ENCODE assay signal across 8 cellular contexts in genomic region chr9:38068616-38068865, GRCh38. TPM values are rescaled to one million over a fixed set of nuclear protein-coding genes. Genes with fewer than 3 reads are reported as not detected.
DNase-seq lines count a peak whose midpoint lies in the region; ATAC-seq, FAIRE-seq and TF ChIP-seq lines count a peak whose summit lies in the region.

No MANE protein-coding gene starts in this region.

- no peak for FAIRE-seq in D721Med (lab: Jason Lieb, UNC)
- no peak for FAIRE-seq in endothelial cell of umbilical vein (lab: Jason Lieb, UNC)

- no peaks in the 10 kb centered on the region for H3K27me3 ChIP-seq in endothelial cell of umbilical vein (ENCODE audit: control insufficient read depth in 2 of 2, insufficient read depth in 2 of 2, low read length in 2 of 2)
- H3K27me3 ChIP-seq in mucosa of stomach (ENCODE audit: control insufficient read depth, insufficient read depth, low read length), result no peaks in the 10 kb centered on the region
- H3K27me3 ChIP-seq in uterus, result no peaks in the 10 kb centered on the region

- TF ChIP-seq CTCF in D721Med (IDR thresholded peaks at IDR 0.05; ENCODE audit: insufficient read depth, missing control alignments) (peak; percentile 25), endothelial cell of umbilical vein (IDR thresholded peaks at IDR 0.05; ENCODE audit: extremely low read depth in 1 of 2, insufficient read depth in 1 of 2, low read depth in 1 of 2, low read length in 2 of 2) (peak; percentile 28 to 64), uterus (IDR thresholded peaks at IDR 0.05) (peak in 3 of 4 experiments; percentile 50 to 56 (median 52))

- H3K9ac ChIP-seq in endothelial cell of umbilical vein (replicated peaks; ENCODE audit: extremely low read depth, insufficient read depth, low read length), result peak overlapping the region; percentile 97
- H3K9ac ChIP-seq in mucosa of stomach (ENCODE audit: low read length), result peak overlapping the region; percentile 65

- CTCF ChIA-PET in endothelial cell of umbilical vein (lab: Charles Lee), result interaction anchor here (0.8 to 5.6 kb wide), 18 partner anchors 9 to 157 kb away, joined by 3 to 82 read pairs (median 5); no protein-coding TSS in a partner anchor

- H3K4me1 ChIP-seq in endothelial cell of umbilical vein (ENCODE audit: control insufficient read depth, extremely low read depth, insufficient read depth, low read length) (peaks cover 45% of the 10 kb centered on the region), mucosa of stomach (ENCODE audit: control insufficient read depth, insufficient read depth, low read length) (peaks cover 39% of the 10 kb centered on the region), uterus (peaks cover 0 to 8% of the 10 kb centered on the region in 2 donors)

- H3K27ac ChIP-seq in endothelial cell of umbilical vein (ENCODE audit: insufficient read depth, low read depth, low read length) (peak overlapping the region; percentile 92), uterus (peak overlapping the region; percentile 77 to 80)

- H3K9me1 ChIP-seq in endothelial cell of umbilical vein (replicated peaks; ENCODE audit: control insufficient read depth, extremely low read depth, insufficient read depth, low read length), result no peaks in the 10 kb centered on the region

- no peaks in the 10 kb centered on the region for H3K36me3 ChIP-seq in endothelial cell of umbilical vein (ENCODE audit: control insufficient read depth in 2 of 2, extremely low read depth in 1 of 2, insufficient read depth in 2 of 2, low read length in 2 of 2)
- H3K36me3 ChIP-seq in mucosa of stomach (ENCODE audit: control insufficient read depth, insufficient read depth, low read length), result no peaks in the 10 kb centered on the region
- no peaks in the 10 kb centered on the region for H3K36me3 ChIP-seq in uterus

- POLR2A ChIA-PET in endothelial cell of umbilical vein (lab: Charles Lee), result interaction anchor here (0.7 kb wide), 1 partner anchor 152 kb away, joined by 3 read pairs; no protein-coding TSS in a partner anchor

- peak overlapping the region; percentile 70 for H3K4me2 ChIP-seq in endothelial cell of umbilical vein (ENCODE audit: insufficient read depth, low read length)

- H3K9me3 ChIP-seq in endothelial cell of umbilical vein (replicated peaks; ENCODE audit: control insufficient read depth, insufficient read depth, low read length) (no peaks in the 10 kb centered on the region), mucosa of stomach (ENCODE audit: control insufficient read depth, low read length) (no peaks in the 10 kb centered on the region), uterus (no peaks in the 10 kb centered on the region)

- H3K4me3 ChIP-seq in endothelial cell of umbilical vein (replicated peaks in 1 of 3; ENCODE audit: insufficient read depth in 1 of 3, low read depth in 1 of 3, low read length in 3 of 3), result peak overlapping the region; percentile 59 to 76 (median 71)
- peak overlapping the region; percentile 61 for H3K4me3 ChIP-seq in mucosa of stomach (ENCODE audit: low read length)
- H3K4me3 ChIP-seq in uterus, result peak overlapping the region; percentile 54 to 63

- peak overlapping the region; percentile 71 for H2AFZ ChIP-seq in endothelial cell of umbilical vein (ENCODE audit: low read depth, low read length)

- no TSS peak for BruUV-seq in endothelial cell of umbilical vein (replicated peaks; lab: Mats Ljungman, UMichigan)

- no peak for TF ChIP-seq POLR2A in endothelial cell of umbilical vein (IDR thresholded peaks at IDR 0.05; ENCODE audit: low read depth, low read length)
- TF ChIP-seq POLR2A in uterus (IDR thresholded peaks at IDR 0.05), result no peak

- intact Hi-C loops in endothelial cell of umbilical vein (cut with micrococcal nuclease), result loop anchor here (2.0 to 5.0 kb wide), 3 partner anchors 30 to 101 kb away; no protein-coding TSS in a partner anchor
- intact Hi-C loops in uterus (cut with DNase I; ENCODE audit: low total_unique reads), result loop anchor here (10.0 kb wide), 1 partner anchor 154 kb away; no protein-coding TSS in a partner anchor

- no peaks in the 10 kb centered on the region for H4K20me1 ChIP-seq in endothelial cell of umbilical vein (replicated peaks; ENCODE audit: control insufficient read depth, extremely low read depth, insufficient read depth, low read length)

- DNase-seq in D721Med (ENCODE audit: insufficient read length, low spot score), result no peak
- peak; percentile 38 for DNase-seq in HK-2 (ENCODE audit: unreplicated experiment)
- DNase-seq in activated CD4-positive, alpha-beta T cell treated with anti-CD3 and anti-CD28 coated beads for 4 hours, result peak; percentile 35 to 51
- DNase-seq in endothelial cell of umbilical vein (ENCODE audit: low read depth, low spot score), result peak; percentile 61
- peak in 1 of 2 donors; percentile 31 for DNase-seq in uterus
- DNase-seq in NCI-H2029 (lab: John Stamatoyannopoulos, UW), result no peak

- ATAC-seq in GM21367 (IDR thresholded peaks at IDR 0.05; ENCODE audit: unreplicated experiment), result peak; percentile 30

- dilution Hi-C loops in endothelial cell of umbilical vein (cut with MboI; ENCODE audit: extremely low pct_ligation_motif_present, low sequenced_read_pairs), result no loop called here

- H3K79me2 ChIP-seq in endothelial cell of umbilical vein (ENCODE audit: control insufficient read depth, insufficient read depth, low read length), result peaks cover 50% of the 10 kb centered on the region

TF ChIP-seq in endothelial cell of umbilical vein, 7 proteins besides CTCF, POLR2A, EP300 and RAD21:
- no peak for TF ChIP-seq FOS (IDR thresholded peaks at IDR 0.05; ENCODE audit: borderline replicate concordance, insufficient read depth, low read length)
- no peak for TF ChIP-seq GATA2 (IDR thresholded peaks at IDR 0.05; ENCODE audit: insufficient read depth, insufficient read length, low read depth, low read length)
- no peak for TF ChIP-seq EZH2 (IDR thresholded peaks at IDR 0.05; ENCODE audit: borderline replicate concordance, low read depth, low read length, severe bottlenecking)
- TF ChIP-seq MAX (IDR thresholded peaks at IDR 0.05; ENCODE audit: insufficient read depth, insufficient read length), result no peak
- no peak for TF ChIP-seq MYC (IDR thresholded peaks at IDR 0.05; ENCODE audit: low read depth, low read length)
- no peak for TF ChIP-seq JUN (IDR thresholded peaks at IDR 0.05; ENCODE audit: borderline replicate concordance, insufficient read depth, insufficient read length, low read depth)
- TF ChIP-seq POLR2AphosphoS5 (IDR thresholded peaks at IDR 0.05; ENCODE audit: insufficient read depth, low read depth, low read length), result no peak

RNA-seq across cellular contexts. Expression of gene SHB, which starts 0.5 kb away (rescaled TPM):
- total RNA-seq in endothelial cell of umbilical vein (22.3 and 24.9 TPM in 2 replicates), uterus (10 to 100 TPM in 1 of 4 donors, 1 to 10 TPM in 3; 3.5 to 19.6 (median 7.3) TPM)
- polyA plus RNA-seq in endothelial cell of umbilical vein, result 13.3 and 13.4 TPM in 2 replicates
- polyA plus RNA-seq in endothelial cell of umbilical vein (2011; cell fraction: cytosol; rRNA removed), result 14.1 and 14.4 TPM in 2 replicates
- polyA plus RNA-seq in endothelial cell of umbilical vein (2011; cell fraction: nucleus; rRNA removed), result 20.6 and 22.2 TPM in 2 replicates
- 10.6 and 11.3 TPM in 2 replicates for polyA plus RNA-seq in endothelial cell of umbilical vein (2012)
- polyA minus RNA-seq in endothelial cell of umbilical vein, result 11.6 and 14.5 TPM in 2 replicates
- 9.3 TPM for polyA minus RNA-seq in endothelial cell of umbilical vein (2011; cell fraction: cytosol; rRNA and poly(A)+ RNA removed)
- polyA minus RNA-seq in endothelial cell of umbilical vein (2011; cell fraction: nucleus; rRNA and poly(A)+ RNA removed), result 18.9 and 33.0 TPM in 2 replicates

Comparison
In these comparisons a context has a peak if more than half of its experiments do, and no peak if none do; other contexts are left out.
1. DNase-seq: peak in HK-2 (single experiment), activated CD4-positive, alpha-beta T cell treated with anti-CD3 and anti-CD28 coated beads for 4 hours (2 of 2) and endothelial cell of umbilical vein (single experiment); none in D721Med (single experiment) and NCI-H2029 (single experiment).
2. Peak in every context shown above with its lines, with median percentiles within 50 percentile points of each other: CTCF ChIP-seq and H3K4me3 ChIP-seq.